18 cellular contexts compared by ENCODE assay signal in the genomic region with DNA sequence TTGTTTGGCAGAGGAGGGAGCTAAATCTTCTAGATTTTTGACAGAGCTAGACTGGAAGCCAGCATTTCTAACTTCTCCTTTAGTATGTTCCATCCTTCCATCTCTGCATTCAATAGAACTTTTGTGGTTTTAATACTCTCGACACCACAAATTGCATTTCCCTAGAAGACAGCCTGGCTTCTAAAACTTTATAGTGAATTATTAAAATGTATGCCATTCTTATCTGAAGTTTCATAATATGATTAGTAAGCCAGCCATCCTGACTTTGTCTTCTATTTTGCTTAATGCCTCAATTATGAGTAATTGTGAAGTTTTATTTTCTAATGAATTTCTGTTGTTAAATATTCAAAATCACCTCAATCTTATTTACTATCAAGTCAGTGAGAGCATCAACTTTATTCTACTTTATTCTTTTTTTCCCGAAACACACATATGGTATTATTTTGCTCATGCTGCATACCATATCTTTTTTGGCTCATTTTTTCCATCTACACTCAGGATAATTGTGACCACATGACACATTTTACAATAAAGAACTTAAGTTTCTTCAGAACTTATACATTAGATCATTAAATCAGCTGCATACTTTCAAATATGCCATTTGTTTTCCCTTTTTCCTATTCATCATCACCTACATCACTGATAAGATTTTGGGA. TPM values are rescaled to one million over a fixed set of nuclear protein-coding genes. Genes with fewer than 3 reads are reported as not detected.
"Had no signal": no experiment of that assay in that cellular context is flagged by ENCODE, and none has a peak within 500 bp of the region (broad histone marks: within the 10 kb centered on the region; RNA-seq: fewer than 3 reads in every experiment).

No MANE protein-coding gene starts in this region.

- H3K4me3 ChIP-seq: gastrocnemius medialis, mucosa of descending colon, spleen, upper lobe of left lung had no signal

- H3K27ac ChIP-seq: gastrocnemius medialis, spleen, upper lobe of left lung had no signal

- H3K9me3 ChIP-seq: gastrocnemius medialis, mucosa of descending colon, spleen, upper lobe of left lung had no signal

- H3K4me1 ChIP-seq: gastrocnemius medialis, spleen, upper lobe of left lung had no signal

- DNase-seq: activated CD4-positive, alpha-beta T cell treated with anti-CD3 and anti-CD28 coated beads for 1 hour; activated CD8-positive, alpha-beta memory T cell treated with anti-CD3 and anti-CD28 coated beads, Interleukin-2, amount 50 U/mL, for 48 hours; activated naive CD4-positive, alpha-beta T cell; activated naive CD8-positive, alpha-beta T cell treated with anti-CD3 and anti-CD28 coated beads for 36 hours; activated T-cell treated with anti-CD3 and anti-CD28 coated beads, Interleukin-2, amount 50 U/mL, for 4 hours; amygdala; effector CD4-positive, alpha-beta T cell; gastrocnemius medialis; left cardiac atrium; mucosa of descending colon; nucleus accumbens; spleen; stimulated activated CD4-positive, alpha-beta T cell treated with anti-CD3 and anti-CD28 coated beads, Interleukin-4, amount 100 ng/mL, for 1 hour; stimulated activated naive CD8-positive, alpha-beta T cell treated with anti-CD3 and anti-CD28 coated beads, Interleukin-15, Interleukin-2, amounts not matched to agents 100 U/mL and 50 U/mL, for 24 hours; T-helper 9 cell; upper lobe of left lung had no signal

- H3K36me3 ChIP-seq: gastrocnemius medialis, spleen, upper lobe of left lung had no signal

- H3K27me3 ChIP-seq: gastrocnemius medialis, spleen, upper lobe of left lung had no signal

RNA-seq across cellular contexts. Expression of a gene that starts 30.2 kb away (rescaled TPM):
- total RNA-seq: activated naive CD8-positive, alpha-beta T cell treated with anti-CD3 and anti-CD28 coated beads for 36 hours; activated T-helper 2 cell treated with anti-CD3 and anti-CD28 coated beads, Interferon-gamma antibody, Interleukin-2, Interleukin-4, amounts not matched to agents 10 μg/mL and 5 μg/mL and 100 μg/mL, durations not matched to agents 14 hours and 24 hours and 36 hours; T-helper 1 cell treated with Interleukin-12 subunit alpha and Interleukin-12 subunit beta and Interleukin-4 antibody, amounts not matched to agents 30 ng/mL and 1 ng/mL, for 36 hours had no signal
